21 cellular contexts compared by ENCODE assay signal in genomic region chr1:184590163-184590750, GRCh38.
DNase-seq lines count a peak whose midpoint lies in the region; ATAC-seq, FAIRE-seq and TF ChIP-seq lines count a peak whose summit lies in the region.
"Had no signal": no experiment of that assay in that cellular context is flagged by ENCODE, and none has a peak within 500 bp of the region (broad histone marks: within the 10 kb centered on the region; RNA-seq: fewer than 3 reads in every experiment).

No MANE protein-coding gene starts in this region.

- no peaks in the 10 kb centered on the region for H3K27me3 Mint-ChIP-seq in Calu3 (ENCODE audit: unreplicated experiment)
- H3K27me3 Mint-ChIP-seq: natural killer cell treated with Interleukin-12 subunit alpha and Interleukin-12 subunit beta and Interleukin-15 and Interleukin-18, amount 100 ng/mL, for 72 hours; stimulated activated naive B cell treated with anti-CD40 and anti-IgM and Interleukin-4, amounts not matched to agents 10 μg/mL and 1 μg/mL and 100 μg/mL, for 72 hours had no signal

- dilution Hi-C loops in keratinocyte (cut with MboI; ENCODE audit: extremely low pct_ligation_motif_present, low sequenced_read_pairs): no loop called here

- ATAC-seq in Right ventricle myocardium superior (ENCODE audit: poor library complexity) (no peak), GM19328 (IDR thresholded peaks at IDR 0.05; ENCODE audit: unreplicated experiment) (no peak)
- ATAC-seq: natural killer cell treated with Interleukin-12 subunit alpha and Interleukin-12 subunit beta and Interleukin-15 and Interleukin-18, amount 100 ng/mL, for 72 hours; stimulated activated naive B cell treated with anti-CD40 and anti-IgM and Interleukin-4, amounts not matched to agents 10 μg/mL and 1 μg/mL and 100 μg/mL, for 72 hours had no signal

- H3K27ac Mint-ChIP-seq in Calu3 (ENCODE audit: unreplicated experiment): peak overlapping the region; percentile 96
- H3K27ac Mint-ChIP-seq: activated T-helper 1 cell treated with anti-CD3 and anti-CD28 coated beads, Interleukin-12 subunit alpha, Interleukin-12 subunit beta, Interleukin-2, Interleukin-4 antibody, amounts not matched to agents 30 ng/mL and 10 ng/mL and 1 ng/mL, durations not matched to agents 14 hours and 24 hours and 36 hours; CD8-positive, alpha-beta memory T cell; HFFc6; natural killer cell treated with Interleukin-12 subunit alpha and Interleukin-12 subunit beta and Interleukin-15 and Interleukin-18, amount 100 ng/mL, for 72 hours; stimulated activated naive B cell treated with anti-CD40 and anti-IgM and Interleukin-4, amounts not matched to agents 10 μg/mL and 1 μg/mL and 100 μg/mL, for 72 hours; T-helper 2 cell treated with Interferon-gamma antibody and Interleukin-4, amounts not matched to agents 5 μg/mL and 100 μg/mL, for 36 hours had no signal

- peaks cover 10% of the 10 kb centered on the region for H3K4me1 ChIP-seq in keratinocyte (ENCODE audit: control insufficient read depth, extremely low read depth, insufficient read depth, low read length)
- H3K4me1 ChIP-seq: SJCRH30 had no signal

- DNase-seq in Calu3: peak; percentile 88
- DNase-seq in RWPE1 (ENCODE audit: low spot score): peak; percentile 21
- DNase-seq in keratinocyte (ENCODE audit: low read depth, low spot score): no peak
- peak; percentile 63 for DNase-seq in renal cortical epithelial cell (ENCODE audit: low read depth)
- DNase-seq in Right ventricle myocardium superior: no peak
- no peak for DNase-seq in NCI-H2171 (lab: John Stamatoyannopoulos, UW)
- no peak for DNase-seq in H7
- DNase-seq: activated CD8-positive, alpha-beta memory T cell treated with anti-CD3 and anti-CD28 coated beads for 24 hours; CD8-positive, alpha-beta memory T cell; effector CD8-positive, alpha-beta T cell; HFFc6; NCI-H1694 treated with DMSO at 0.1 percent for 48 hours; NCI-H446; SJCRH30; stimulated activated naive B cell treated with anti-CD40 and anti-IgM and Interleukin-4, amounts not matched to agents 10 μg/mL and 1 μg/mL and 100 μg/mL, for 72 hours had no signal

- BruUV-seq in Calu3 (replicated peaks; lab: Mats Ljungman, UMichigan): no TSS peak

- H3K9me1 ChIP-seq in keratinocyte (ENCODE audit: control insufficient read depth, extremely low read depth, insufficient read depth, low read length): no peaks in the 10 kb centered on the region

- H3K4me3 ChIP-seq in keratinocyte (ENCODE audit: control insufficient read depth in 2 of 3, extremely low read depth in 1 of 3, insufficient read depth in 2 of 3, low read depth in 1 of 3, low read length in 3 of 3) (no peak overlapping the region), H7 (ENCODE audit: insufficient read depth, low read depth, low read length) (no peak overlapping the region)
- H3K4me3 ChIP-seq: cardiac muscle cell, SJCRH30 had no signal

- intact Hi-C loops in Calu3 (cut with micrococcal nuclease; ENCODE audit: unreplicated experiment) (loop anchor here (5.0 kb wide), 1 partner anchor 72 kb away; no protein-coding TSS in a partner anchor), Right ventricle myocardium superior (cut with DNase I) (no loop called here)

- no peak for TF ChIP-seq CTCF in Calu3 (IDR thresholded peaks at IDR 0.05; ENCODE audit: unreplicated experiment)
- no peak for TF ChIP-seq CTCF in RWPE1 (conservative IDR thresholded peaks at IDR 0.05; ENCODE audit: low read depth)
- TF ChIP-seq CTCF in keratinocyte (optimal IDR thresholded peaks at IDR 0.05 in 1 of 3, IDR thresholded peaks at IDR 0.05 in 1 of 3, conservative IDR thresholded peaks at IDR 0.05 in 1 of 3; ENCODE audit: extremely low read depth in 1 of 3, insufficient read depth in 2 of 3, low read length in 3 of 3): no peak

- no peaks in the 10 kb centered on the region for H3K9me3 Mint-ChIP-seq in Calu3 (ENCODE audit: low read depth, unreplicated experiment)
- H3K9me3 Mint-ChIP-seq: activated T-helper 1 cell treated with anti-CD3 and anti-CD28 coated beads, Interleukin-12 subunit alpha, Interleukin-12 subunit beta, Interleukin-2, Interleukin-4 antibody, amounts not matched to agents 30 ng/mL and 10 ng/mL and 1 ng/mL, durations not matched to agents 14 hours and 24 hours and 36 hours; HFFc6; T-helper 2 cell treated with Interferon-gamma antibody and Interleukin-4, amounts not matched to agents 5 μg/mL and 100 μg/mL, for 36 hours had no signal

- peaks cover 28% of the 10 kb centered on the region for H3K36me3 Mint-ChIP-seq in Calu3 (ENCODE audit: insufficient read depth, unreplicated experiment)

- no peak overlapping the region for H3K27ac ChIP-seq in RWPE1
- H3K27ac ChIP-seq in keratinocyte (ENCODE audit: control insufficient read depth, insufficient read depth, low read length): no peak overlapping the region
- H3K27ac ChIP-seq: cardiac muscle cell, SJCRH30 had no signal

- H2AFZ ChIP-seq in keratinocyte (ENCODE audit: control insufficient read depth, low read length): no peak overlapping the region

- no peak overlapping the region for H3K9ac ChIP-seq in keratinocyte (ENCODE audit: control insufficient read depth, extremely low read depth, insufficient read depth, low read length)

- POLR2A ChIA-PET in RWPE1 (lab: Yijun Ruan, JAX; ENCODE audit: low non-redundant PET): no interaction called here

- peak overlapping the region; percentile 7 for H3K4me2 ChIP-seq in keratinocyte (ENCODE audit: control insufficient read depth, extremely low read depth, insufficient read depth, low read depth, low read length)

- H3K9me3 ChIP-seq in keratinocyte (ENCODE audit: control insufficient read depth, low read depth, low read length): no peaks in the 10 kb centered on the region
- H3K9me3 ChIP-seq: SJCRH30 had no signal

- H3K27me3 ChIP-seq in keratinocyte (ENCODE audit: control insufficient read depth, extremely low read depth, insufficient read depth, low read length): no peaks in the 10 kb centered on the region
- H3K27me3 ChIP-seq in H7 (ENCODE audit: control insufficient read depth, insufficient read depth, low read length): no peaks in the 10 kb centered on the region
- H3K27me3 ChIP-seq: cardiac muscle cell, SJCRH30 had no signal

- H3K79me2 ChIP-seq in keratinocyte (ENCODE audit: control insufficient read depth, insufficient read depth, low read length): no peaks in the 10 kb centered on the region

- peaks cover 82% of the 10 kb centered on the region for H3K4me1 Mint-ChIP-seq in Calu3 (ENCODE audit: low read depth, unreplicated experiment)
- H3K4me1 Mint-ChIP-seq: stimulated activated naive B cell treated with anti-CD40 and anti-IgM and Interleukin-4, amounts not matched to agents 10 μg/mL and 1 μg/mL and 100 μg/mL, for 72 hours had no signal

- H3K4me3 Mint-ChIP-seq in Calu3 (ENCODE audit: low read depth, unreplicated experiment): peak overlapping the region; percentile 54
- H3K4me3 Mint-ChIP-seq: activated T-helper 1 cell treated with anti-CD3 and anti-CD28 coated beads, Interleukin-12 subunit alpha, Interleukin-12 subunit beta, Interleukin-2, Interleukin-4 antibody, amounts not matched to agents 30 ng/mL and 10 ng/mL and 1 ng/mL, durations not matched to agents 14 hours and 24 hours and 36 hours; CD8-positive, alpha-beta memory T cell; HFFc6; natural killer cell treated with Interleukin-12 subunit alpha and Interleukin-12 subunit beta and Interleukin-15 and Interleukin-18, amount 100 ng/mL, for 72 hours; stimulated activated naive B cell treated with anti-CD40 and anti-IgM and Interleukin-4, amounts not matched to agents 10 μg/mL and 1 μg/mL and 100 μg/mL, for 72 hours; T-helper 2 cell treated with Interferon-gamma antibody and Interleukin-4, amounts not matched to agents 5 μg/mL and 100 μg/mL, for 36 hours had no signal

- CTCF ChIA-PET in Calu3 (lab: Charles Lee): interaction anchor here (0.9 to 3.0 kb wide), 4 partner anchors 11 to 329 kb away, joined by 3 to 15 read pairs (median 8); no protein-coding TSS in a partner anchor
- CTCF ChIA-PET in RWPE1 (lab: Yijun Ruan, JAX): no interaction called here

- H3K36me3 ChIP-seq in keratinocyte (ENCODE audit: control insufficient read depth in 2 of 2, extremely low read depth in 1 of 2, insufficient read depth in 2 of 2, low read length in 2 of 2) (no peaks in the 10 kb centered on the region), H7 (replicated peaks; ENCODE audit: control insufficient read depth, insufficient read depth, low read length) (no peaks in the 10 kb centered on the region)
- H3K36me3 ChIP-seq: cardiac muscle cell, SJCRH30 had no signal

- peak; percentile 26 for FAIRE-seq in keratinocyte (lab: Jason Lieb, UNC)
- FAIRE-seq: GM19239 had no signal

- no peaks in the 10 kb centered on the region for H4K20me1 ChIP-seq in keratinocyte (ENCODE audit: control insufficient read depth, extremely low read depth, insufficient read depth, low read length)

Comparison
In these comparisons a context has a peak if more than half of its experiments do, and no peak if none do; other contexts are left out.
1. DNase-seq: peak in Calu3 (single experiment), RWPE1 (single experiment) and renal cortical epithelial cell (single experiment); none in keratinocyte (single experiment), Right ventricle myocardium superior (single experiment), NCI-H2171 (single experiment) and H7 (single experiment).